16 cellular contexts compared by ENCODE assay signal in genomic region chr16:59733321-59733720, GRCh38.
DNase-seq lines count a peak whose midpoint lies in the region; ATAC-seq lines count a peak whose summit lies in the region.
"Had no signal": no experiment of that assay in that cellular context is flagged by ENCODE, and none has a peak within 500 bp of the region (broad histone marks: within the 10 kb centered on the region; RNA-seq: fewer than 3 reads in every experiment).

No MANE protein-coding gene starts in this region.

- peaks cover 22% of the 10 kb centered on the region for H3K9me3 Mint-ChIP-seq in activated T-helper 17 cell treated with anti-CD3 and anti-CD28 coated beads, Interleukin-2, amount 50 U/mL, for 72 hours

- ATAC-seq in activated T-helper 17 cell treated with anti-CD3 and anti-CD28 coated beads, Interleukin-2, amount 50 U/mL, for 72 hours (replicated peaks), result no peak
- ATAC-seq: GM12878, HCT116 had no signal

- peak; percentile 1 for DNase-seq in COLO829 (ENCODE audit: low spot score)
- DNase-seq in epidermal melanocyte (ENCODE audit: insufficient read length, low spot score), result peak; percentile 15
- peak; percentile 7 for DNase-seq in inferior parietal cortex (ENCODE audit: extremely low spot score)
- peak; percentile 25 for DNase-seq in putamen (ENCODE audit: low spot score)
- no peak for DNase-seq in 8988T
- DNase-seq in NCI-H2081 (lab: John Stamatoyannopoulos, UW), result no peak
- DNase-seq: ACHN; CD4-positive, alpha-beta T cell; COR-L47; DND-41; GM23248 had no signal

- no peaks in the 10 kb centered on the region for H3K4me1 Mint-ChIP-seq in activated T-helper 17 cell treated with anti-CD3 and anti-CD28 coated beads, Interleukin-2, amount 50 U/mL, for 72 hours
- H3K4me1 Mint-ChIP-seq: B cell, IgD-negative memory B cell had no signal

- no peak overlapping the region for H3K27ac Mint-ChIP-seq in activated T-helper 17 cell treated with anti-CD3 and anti-CD28 coated beads, Interleukin-2, amount 50 U/mL, for 72 hours
- H3K27ac Mint-ChIP-seq: B cell; CD4-positive, alpha-beta T cell; IgD-negative memory B cell had no signal

- no peaks in the 10 kb centered on the region for H3K36me3 Mint-ChIP-seq in activated T-helper 17 cell treated with anti-CD3 and anti-CD28 coated beads, Interleukin-2, amount 50 U/mL, for 72 hours (ENCODE audit: low read depth)
- H3K36me3 Mint-ChIP-seq: IgD-negative memory B cell had no signal

- H3K4me3 Mint-ChIP-seq in activated T-helper 17 cell treated with anti-CD3 and anti-CD28 coated beads, Interleukin-2, amount 50 U/mL, for 72 hours, result no peak overlapping the region
- H3K4me3 Mint-ChIP-seq: B cell; CD4-positive, alpha-beta T cell; IgD-negative memory B cell had no signal

- no peaks in the 10 kb centered on the region for H3K27me3 Mint-ChIP-seq in activated T-helper 17 cell treated with anti-CD3 and anti-CD28 coated beads, Interleukin-2, amount 50 U/mL, for 72 hours
- H3K27me3 Mint-ChIP-seq: B cell; CD4-positive, alpha-beta T cell; IgD-negative memory B cell had no signal

Comparison
In these comparisons a context has a peak if more than half of its experiments do, and no peak if none do; other contexts are left out.
1. DNase-seq: peak in COLO829 (single experiment), epidermal melanocyte (single experiment), inferior parietal cortex (single experiment) and putamen (single experiment); none in 8988T (single experiment) and NCI-H2081 (0 of 2).